1 cellular context compared by ENCODE assay signal in the genomic region with DNA sequence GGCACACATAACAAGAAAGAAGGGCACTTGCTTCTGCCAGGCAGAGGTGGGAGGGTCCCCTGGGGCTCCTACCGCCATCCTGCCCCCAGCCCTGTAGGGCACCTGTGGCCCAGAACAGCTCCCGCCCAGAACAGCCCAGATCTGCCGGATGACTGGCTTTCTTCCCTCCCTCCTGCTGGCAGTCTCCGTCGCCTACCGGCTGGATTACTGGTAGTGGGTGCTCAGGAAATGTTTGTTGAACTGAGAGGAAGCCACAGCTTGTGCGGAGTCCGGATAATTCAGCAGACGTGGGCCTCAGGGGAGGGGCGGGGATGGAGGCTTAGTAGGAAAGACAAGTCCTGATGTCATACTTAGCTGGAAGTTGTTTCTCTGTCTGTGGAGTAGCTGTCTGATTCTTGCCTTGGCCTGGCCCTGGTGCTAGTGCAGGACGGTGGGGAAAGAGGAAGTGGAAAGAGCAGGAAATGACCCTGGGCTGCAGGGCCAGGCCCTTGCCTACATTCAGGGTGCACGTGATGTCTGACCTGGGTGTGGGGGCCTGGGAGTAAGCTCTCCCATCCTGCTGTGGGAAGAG.
TF ChIP-seq lines count a peak whose summit lies in the region.

No MANE protein-coding gene starts in this region.

TF ChIP-seq in GM12878, 131 proteins besides CTCF, POLR2A, EP300 and RAD21:
- TF ChIP-seq BHLHE40 (IDR thresholded peaks at IDR 0.05; ENCODE audit: borderline replicate concordance in 1 of 2, low read depth in 2 of 2, low read length in 1 of 2) (peak; percentile 21 to 69; a peak in 1 of 4 replicates), TARDBP (IDR thresholded peaks at IDR 0.05; ENCODE audit: borderline replicate concordance) (no peak), SPI1 (IDR thresholded peaks at IDR 0.05; ENCODE audit: borderline replicate concordance, insufficient read depth, low read depth, low read length) (peak; percentile 93), NR2F1 (conservative IDR thresholded peaks at IDR 0.05) (0 out of 2 replicates have a peak, but pooled peaks have one; percentile 32), EED (IDR thresholded peaks at IDR 0.05; ENCODE audit: low read depth) (0 out of 2 replicates have a peak, but pooled peaks have one; percentile 26)
- TF ChIP-seq, protein P1, sequence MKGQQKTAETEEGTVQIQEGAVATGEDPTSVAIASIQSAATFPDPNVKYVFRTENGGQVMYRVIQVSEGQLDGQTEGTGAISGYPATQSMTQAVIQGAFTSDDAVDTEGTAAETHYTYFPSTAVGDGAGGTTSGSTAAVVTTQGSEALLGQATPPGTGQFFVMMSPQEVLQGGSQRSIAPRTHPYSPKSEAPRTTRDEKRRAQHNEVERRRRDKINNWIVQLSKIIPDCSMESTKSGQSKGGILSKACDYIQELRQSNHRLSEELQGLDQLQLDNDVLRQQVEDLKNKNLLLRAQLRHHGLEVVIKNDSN (IDR thresholded peaks at IDR 0.05; ENCODE audit: borderline replicate concordance, extremely low read length, insufficient read depth, low read depth, low read length) = peak; percentile 34
- TF ChIP-seq, protein P2, sequence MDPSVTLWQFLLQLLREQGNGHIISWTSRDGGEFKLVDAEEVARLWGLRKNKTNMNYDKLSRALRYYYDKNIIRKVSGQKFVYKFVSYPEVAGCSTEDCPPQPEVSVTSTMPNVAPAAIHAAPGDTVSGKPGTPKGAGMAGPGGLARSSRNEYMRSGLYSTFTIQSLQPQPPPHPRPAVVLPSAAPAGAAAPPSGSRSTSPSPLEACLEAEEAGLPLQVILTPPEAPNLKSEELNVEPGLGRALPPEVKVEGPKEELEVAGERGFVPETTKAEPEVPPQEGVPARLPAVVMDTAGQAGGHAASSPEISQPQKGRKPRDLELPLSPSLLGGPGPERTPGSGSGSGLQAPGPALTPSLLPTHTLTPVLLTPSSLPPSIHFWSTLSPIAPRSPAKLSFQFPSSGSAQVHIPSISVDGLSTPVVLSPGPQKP (IDR thresholded peaks at IDR 0.05; ENCODE audit: low read depth, low read length) = no peak
TF ChIP-seq in GM12878: peak in this region for 5.
